Comparison of ENCODE assay signal across 1 cellular context in the genomic region with DNA sequence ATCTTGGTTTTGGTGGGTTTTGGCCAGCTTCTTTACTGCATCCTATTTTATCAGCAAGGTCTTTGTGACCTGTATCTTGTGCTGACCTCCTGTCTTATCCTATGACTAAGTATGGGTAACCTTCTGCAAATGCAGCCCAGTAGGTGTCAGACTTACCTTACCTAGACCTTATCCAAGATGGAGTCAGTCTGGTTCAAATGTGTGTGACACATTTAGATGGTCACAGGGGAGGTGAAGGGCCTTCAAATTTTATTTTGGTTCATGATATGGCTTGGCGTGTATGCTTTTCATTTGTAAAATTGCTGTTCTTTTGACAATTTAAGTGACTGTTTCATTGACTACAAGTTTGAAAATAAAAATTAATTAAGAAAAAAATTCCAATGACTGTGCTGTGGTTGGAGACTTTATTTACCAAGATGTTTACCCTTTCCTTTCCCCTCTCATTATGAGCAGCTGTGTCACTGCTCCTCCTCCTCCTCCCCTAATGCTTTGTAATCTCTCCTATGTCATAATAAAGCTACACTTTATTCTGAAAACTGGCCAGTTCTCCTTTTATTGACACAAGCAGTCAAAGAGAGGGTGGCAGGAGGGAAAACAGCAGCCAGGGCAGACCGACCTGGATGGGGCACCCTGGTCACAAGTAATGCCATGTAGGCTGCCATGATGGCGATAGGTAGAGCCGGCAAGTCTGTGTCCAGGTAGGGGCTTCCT.
TF ChIP-seq lines count a peak whose summit lies in the region.

No MANE protein-coding gene starts in this region.

TF ChIP-seq in A549, 52 proteins besides CTCF, POLR2A, EP300 and RAD21 (continued from another document):
- TF ChIP-seq, protein P1, sequence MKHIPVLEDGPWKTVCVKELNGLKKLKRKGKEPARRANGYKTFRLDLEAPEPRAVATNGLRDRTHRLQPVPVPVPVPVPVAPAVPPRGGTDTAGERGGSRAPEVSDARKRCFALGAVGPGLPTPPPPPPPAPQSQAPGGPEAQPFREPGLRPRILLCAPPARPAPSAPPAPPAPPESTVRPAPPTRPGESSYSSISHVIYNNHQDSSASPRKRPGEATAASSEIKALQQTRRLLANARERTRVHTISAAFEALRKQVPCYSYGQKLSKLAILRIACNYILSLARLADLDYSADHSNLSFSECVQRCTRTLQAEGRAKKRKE (CRISPR knock-in tag; IDR thresholded peaks at IDR 0.05; ENCODE audit: low read depth), result peak; percentile 87; the same call in 1 of the 2 replicates
